1 cellular context compared by ENCODE assay signal in genomic region chr6:24231578-24231977, GRCh38.
TF ChIP-seq lines count a peak whose summit lies in the region.

No MANE protein-coding gene starts in this region.

TF ChIP-seq in GM23338, 12 proteins besides CTCF, POLR2A, EP300 and RAD21 (continued from another document):
- TF ChIP-seq ZNF462 (CRISPR knock-in tag; IDR thresholded peaks at IDR 0.05) (no peak), ETS1 (IDR thresholded peaks at IDR 0.05) (no peak), JUNB (IDR thresholded peaks at IDR 0.05; ENCODE audit: unreplicated experiment) (no peak), EZH2phosphoT487 (IDR thresholded peaks at IDR 0.05; ENCODE audit: unreplicated experiment) (no peak), NANOG (IDR thresholded peaks at IDR 0.05; ENCODE audit: borderline replicate concordance) (no peak), EZH2 (IDR thresholded peaks at IDR 0.05; ENCODE audit: low read depth, unreplicated experiment) (no peak), REST (IDR thresholded peaks at IDR 0.05; ENCODE audit: unreplicated experiment) (no peak)
